In genomic region chr15:70477750-70478250, GRCh38 we compare ENCODE assay signal across 27 cellular contexts.
DNase-seq lines count a peak whose midpoint lies in the region; ATAC-seq and TF ChIP-seq lines count a peak whose summit lies in the region.
"Had no signal": no experiment of that assay in that cellular context is flagged by ENCODE, and none has a peak within 500 bp of the region (broad histone marks: within the 10 kb centered on the region; RNA-seq: fewer than 3 reads in every experiment).

No MANE protein-coding gene starts in this region.

- no peaks in the 10 kb centered on the region for H3K79me2 ChIP-seq in OCI-LY3 (ENCODE audit: low read length)

- H3K27me3 Mint-ChIP-seq in activated CD4-positive, alpha-beta T cell treated with anti-CD3 and anti-CD28 coated beads, Interleukin-2, amount 10 ng/mL, durations not matched to agents 7 days and 5 days: peaks cover 69% of the 10 kb centered on the region
- peaks cover 39% of the 10 kb centered on the region for H3K27me3 Mint-ChIP-seq in activated CD4-positive, alpha-beta T cell treated with anti-CD3 and anti-CD28 coated beads for 36 hours

- peaks cover 14% of the 10 kb centered on the region for H3K4me1 ChIP-seq in HEK293 (ENCODE audit: control insufficient read depth, insufficient read depth, low read length)
- H3K4me1 ChIP-seq in OCI-LY3 (ENCODE audit: low read length): peaks cover 70% of the 10 kb centered on the region
- H3K4me1 ChIP-seq in neutrophil (ENCODE audit: control insufficient read depth in 1 of 2, insufficient read depth in 1 of 2, low read depth in 1 of 2, low read length in 1 of 2): peaks cover 65 to 77% of the 10 kb centered on the region in 2 experiments
- H3K4me1 ChIP-seq: HAP-1 had no signal

- H3K4me3 ChIP-seq in HEK293 (ENCODE audit: low read depth, low read length) (no peak overlapping the region), OCI-LY3 (ENCODE audit: low read length) (peak overlapping the region; percentile 63; the same call in 1 of the 2 replicates), neutrophil (ENCODE audit: low read depth in 1 of 2, low read length in 1 of 2) (no peak overlapping the region), coronary artery (no peak overlapping the region)
- H3K4me3 ChIP-seq: BLaER1, GM23338, HAP-1, PC-9, SJSA1 had no signal

- no peaks in the 10 kb centered on the region for H3K36me3 Mint-ChIP-seq in activated CD4-positive, alpha-beta T cell treated with anti-CD3 and anti-CD28 coated beads, Interleukin-2, amount 10 ng/mL, durations not matched to agents 7 days and 5 days (ENCODE audit: low read depth)
- no peaks in the 10 kb centered on the region for H3K36me3 Mint-ChIP-seq in activated CD4-positive, alpha-beta T cell treated with anti-CD3 and anti-CD28 coated beads for 36 hours (ENCODE audit: low read depth)
- H3K36me3 Mint-ChIP-seq: CD4-positive, CD25-positive, alpha-beta regulatory T cell had no signal

- H3K36me3 ChIP-seq in HEK293 (ENCODE audit: control insufficient read depth in 2 of 2, insufficient read depth in 1 of 2, low read length in 2 of 2) (no peaks in the 10 kb centered on the region), OCI-LY3 (replicated peaks; ENCODE audit: low read depth, low read length) (no peaks in the 10 kb centered on the region), neutrophil (no peaks in the 10 kb centered on the region)
- H3K36me3 ChIP-seq: BLaER1, HAP-1, SJSA1 had no signal

- H2AFZ ChIP-seq in OCI-LY3 (ENCODE audit: low read depth, low read length): no peak overlapping the region
- H2AFZ ChIP-seq: GM23338, PC-9 had no signal

- CTCF ChIA-PET in activated CD4-positive, alpha-beta T cell treated with anti-CD3 and anti-CD28 coated beads, Interleukin-2, amount 10 ng/mL, durations not matched to agents 7 days and 5 days (lab: Charles Lee): interaction anchor here (0.8 to 16.6 kb wide), 3 partner anchors 10 to 26 kb away, joined by 3 to 219 read pairs (median 3); no protein-coding TSS in a partner anchor
- CTCF ChIA-PET in activated CD4-positive, alpha-beta T cell treated with anti-CD3 and anti-CD28 coated beads for 36 hours (lab: Charles Lee): interaction anchor here (0.7 kb wide), 2 partner anchors 129 to 565 kb away, joined by 3 read pairs; no protein-coding TSS in a partner anchor
- CTCF ChIA-PET in HEK293 (lab: Yijun Ruan, JAX): interaction anchor here (1.2 to 3.9 kb wide), 3 partner anchors 10 to 12 kb away, joined by 4 to 25 read pairs (median 6); no protein-coding TSS in a partner anchor

- H3K9me3 Mint-ChIP-seq in activated CD4-positive, alpha-beta T cell treated with anti-CD3 and anti-CD28 coated beads, Interleukin-2, amount 10 ng/mL, durations not matched to agents 7 days and 5 days: no peaks in the 10 kb centered on the region
- H3K9me3 Mint-ChIP-seq in activated CD4-positive, alpha-beta T cell treated with anti-CD3 and anti-CD28 coated beads for 36 hours (ENCODE audit: low read depth): no peaks in the 10 kb centered on the region
- H3K9me3 Mint-ChIP-seq: CD4-positive, CD25-positive, alpha-beta regulatory T cell had no signal

- peaks cover 61% of the 10 kb centered on the region for H3K4me1 Mint-ChIP-seq in activated CD4-positive, alpha-beta T cell treated with anti-CD3 and anti-CD28 coated beads, Interleukin-2, amount 10 ng/mL, durations not matched to agents 7 days and 5 days
- peaks cover 38% of the 10 kb centered on the region for H3K4me1 Mint-ChIP-seq in activated CD4-positive, alpha-beta T cell treated with anti-CD3 and anti-CD28 coated beads for 36 hours
- H3K4me1 Mint-ChIP-seq: GM23338 had no signal

- H3K4me2 ChIP-seq in OCI-LY3 (ENCODE audit: low read length): peak overlapping the region; percentile 85; the same call in 1 of the 2 replicates
- H3K4me2 ChIP-seq: GM23338, PC-9 had no signal

- TF ChIP-seq CTCF in HEK293 (tag by site-specific recombination; IDR thresholded peaks at IDR 0.05) (no peak), OCI-LY3 (IDR thresholded peaks at IDR 0.05; ENCODE audit: low read depth, low read length) (no peak), neutrophil (IDR thresholded peaks at IDR 0.05) (no peak), coronary artery (IDR thresholded peaks at IDR 0.05) (no peak)

- H3K9me3 ChIP-seq in HEK293 (ENCODE audit: control insufficient read depth, insufficient read depth, low read depth, low read length) (no peaks in the 10 kb centered on the region), OCI-LY3 (ENCODE audit: insufficient read depth, low read length) (no peaks in the 10 kb centered on the region), neutrophil (no peaks in the 10 kb centered on the region)
- H3K9me3 ChIP-seq: BLaER1, HAP-1, SJSA1 had no signal

- no peak overlapping the region for H3K4me3 Mint-ChIP-seq in activated CD4-positive, alpha-beta T cell treated with anti-CD3 and anti-CD28 coated beads, Interleukin-2, amount 10 ng/mL, durations not matched to agents 7 days and 5 days
- H3K4me3 Mint-ChIP-seq in activated CD4-positive, alpha-beta T cell treated with anti-CD3 and anti-CD28 coated beads for 36 hours: no peak overlapping the region
- H3K4me3 Mint-ChIP-seq: GM23338 had no signal

- peaks cover 9% of the 10 kb centered on the region; the same call in 1 of the 2 replicates for H3K27me3 ChIP-seq in OCI-LY3 (ENCODE audit: low read depth, low read length)
- H3K27me3 ChIP-seq in neutrophil: peaks cover 13% of the 10 kb centered on the region
- H3K27me3 ChIP-seq: SJSA1 had no signal

- H3K27ac Mint-ChIP-seq in activated CD4-positive, alpha-beta T cell treated with anti-CD3 and anti-CD28 coated beads, Interleukin-2, amount 10 ng/mL, durations not matched to agents 7 days and 5 days: peak overlapping the region; percentile 2
- no peak overlapping the region for H3K27ac Mint-ChIP-seq in activated CD4-positive, alpha-beta T cell treated with anti-CD3 and anti-CD28 coated beads for 36 hours
- H3K27ac Mint-ChIP-seq: GM23338 had no signal

- intact Hi-C loops in activated CD4-positive, alpha-beta T cell treated with anti-CD3 and anti-CD28 coated beads for 36 hours (cut with DNase I, micrococcal nuclease): loop anchor here in 1 of 2 experiments (2.0 to 5.0 kb wide), 2 partner anchors 15 to 900 kb away; no protein-coding TSS in a partner anchor

- peak overlapping the region; percentile 81; the same call in 1 of the 2 replicates for H3K9ac ChIP-seq in OCI-LY3 (ENCODE audit: low read length)
- H3K9ac ChIP-seq: BLaER1 had no signal

- H4K20me1 ChIP-seq in OCI-LY3 (ENCODE audit: insufficient read depth, low read length): no peaks in the 10 kb centered on the region

- POLR2A ChIA-PET in activated CD4-positive, alpha-beta T cell treated with anti-CD3 and anti-CD28 coated beads, Interleukin-2, amount 10 ng/mL, durations not matched to agents 7 days and 5 days (lab: Charles Lee): no interaction called here
- POLR2A ChIA-PET in activated CD4-positive, alpha-beta T cell treated with anti-CD3 and anti-CD28 coated beads for 36 hours (lab: Charles Lee): no interaction called here
- POLR2A ChIA-PET in HEK293 (lab: Yijun Ruan, JAX): no interaction called here

- ATAC-seq in activated CD4-positive, alpha-beta T cell treated with anti-CD3 and anti-CD28 coated beads for 36 hours: no peak
- ATAC-seq in HG03432 (IDR thresholded peaks at IDR 0.05; ENCODE audit: unreplicated experiment): no peak
- no peak for ATAC-seq in GM19452 (IDR thresholded peaks at IDR 0.05; ENCODE audit: unreplicated experiment)
- ATAC-seq: GM23338 had no signal

- no peak for DNase-seq in activated CD4-positive, alpha-beta T cell treated with anti-CD3 and anti-CD28 coated beads, Interleukin-2, amount 10 ng/mL, durations not matched to agents 7 days and 5 days
- no peak for DNase-seq in activated CD4-positive, alpha-beta T cell treated with anti-CD3 and anti-CD28 coated beads for 36 hours
- no peak for DNase-seq in coronary artery (ENCODE audit: low spot score)
- DNase-seq: 8988T; ACHN; DMS153; Kasumi-1; NCI-H1105; NCI-H1436 treated with DMSO at 0.1 percent for 48 hours; NCI-H1930; NCI-H2107; NCI-H446; NCI-H524 treated with DMSO at 0.1 percent for 48 hours; NCI-H774; NK-92 treated with Interleukin-12 subunit alpha and Interleukin-12 subunit beta, amount 100 ng/mL, for 24 hours; PC-9 had no signal

- H3K27ac ChIP-seq in HEK293 (ENCODE audit: extremely low read depth, low read depth, low read length) (no peak overlapping the region), OCI-LY3 (ENCODE audit: low read length) (peak overlapping the region; percentile 98), neutrophil (peak overlapping the region; percentile 94), coronary artery (no peak overlapping the region)
- H3K27ac ChIP-seq: BLaER1, HL-60, PC-9, SJSA1 had no signal

TF ChIP-seq in HEK293, 187 proteins besides CTCF, POLR2A, EP300 and RAD21:
- TF ChIP-seq KLF8 (tag by site-specific recombination; IDR thresholded peaks at IDR 0.05) (no peak), EGR2 (tag by site-specific recombination; IDR thresholded peaks at IDR 0.05; ENCODE audit: low read depth) (0 out of 2 replicates have a peak, but pooled peaks have one; percentile 18), ZFP37 (tag by site-specific recombination; IDR thresholded peaks at IDR 0.05) (no peak)

Comparison
In these comparisons a context has a peak if more than half of its experiments do, and no peak if none do; other contexts are left out.
1. H3K27ac ChIP-seq: peak in OCI-LY3 (single experiment) and neutrophil (single experiment); none in HEK293 (single experiment) and coronary artery (0 of 2).